15 cellular contexts compared by ENCODE assay signal in the genomic region with DNA sequence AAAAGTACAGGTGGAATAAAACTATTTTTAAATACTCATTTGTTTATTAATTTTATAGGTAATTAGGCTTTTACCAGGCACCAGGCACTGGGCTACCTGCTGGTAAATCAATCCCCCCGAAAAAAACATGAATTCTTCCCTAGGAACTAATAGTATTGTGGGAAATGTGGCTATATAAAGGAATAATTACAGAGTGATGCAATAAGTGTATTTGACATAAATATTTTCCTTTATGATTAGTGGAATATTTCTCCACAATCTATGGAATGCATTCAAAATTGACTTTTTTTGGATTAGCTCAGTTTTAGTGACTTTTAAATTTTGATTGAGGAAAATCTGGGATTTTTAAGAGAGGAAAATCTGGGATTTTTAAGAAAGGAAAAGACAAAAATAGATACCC.
DNase-seq lines count a peak whose midpoint lies in the region; ATAC-seq and TF ChIP-seq lines count a peak whose summit lies in the region.
"Had no signal": no experiment of that assay in that cellular context is flagged by ENCODE, and none has a peak within 500 bp of the region (broad histone marks: within the 10 kb centered on the region; RNA-seq: fewer than 3 reads in every experiment).

No MANE protein-coding gene starts in this region.

- H3K4me1 Mint-ChIP-seq in activated T-cell treated with anti-CD3 and anti-CD28 coated beads, Interleukin-2, amount 50 U/mL, for 72 hours (ENCODE audit: low read depth), result peaks cover 75% of the 10 kb centered on the region
- H3K4me1 Mint-ChIP-seq in activated T-helper 17 cell treated with anti-CD3 and anti-CD28 coated beads, Interleukin-2, amount 50 U/mL, for 72 hours, result peaks cover 22% of the 10 kb centered on the region

- peak overlapping the region; percentile 44 for H3K27ac Mint-ChIP-seq in activated T-cell treated with anti-CD3 and anti-CD28 coated beads, Interleukin-2, amount 50 U/mL, for 72 hours
- peak overlapping the region; percentile 97 for H3K27ac Mint-ChIP-seq in activated T-helper 17 cell treated with anti-CD3 and anti-CD28 coated beads, Interleukin-2, amount 50 U/mL, for 72 hours
- H3K27ac Mint-ChIP-seq: B cell; CD4-positive, alpha-beta T cell had no signal

- H3K36me3 Mint-ChIP-seq in activated T-cell treated with anti-CD3 and anti-CD28 coated beads, Interleukin-2, amount 50 U/mL, for 72 hours (ENCODE audit: insufficient read depth in 2 of 2), result peaks cover 3% of the 10 kb centered on the region in 2 donors
- H3K36me3 Mint-ChIP-seq in activated T-helper 17 cell treated with anti-CD3 and anti-CD28 coated beads, Interleukin-2, amount 50 U/mL, for 72 hours (ENCODE audit: low read depth), result peaks cover 6% of the 10 kb centered on the region

- H3K27me3 ChIP-seq in OCI-LY1 (ENCODE audit: insufficient read depth, low read length), result no peaks in the 10 kb centered on the region

- H3K9me2 ChIP-seq in OCI-LY1 (ENCODE audit: low read depth, low read length), result no peaks in the 10 kb centered on the region

- no peak for ATAC-seq in activated T-cell treated with anti-CD3 and anti-CD28 coated beads, Interleukin-2, amount 50 U/mL, for 72 hours (replicated peaks in 1 of 2)
- no peak for ATAC-seq in activated T-helper 17 cell treated with anti-CD3 and anti-CD28 coated beads, Interleukin-2, amount 50 U/mL, for 72 hours (replicated peaks)

- peak overlapping the region; percentile 70 for H3K9ac ChIP-seq in OCI-LY1 (ENCODE audit: low read length)

- H2AFZ ChIP-seq in OCI-LY1 (ENCODE audit: low read length), result no peak overlapping the region

- no peaks in the 10 kb centered on the region for H3K9me3 ChIP-seq in OCI-LY1 (ENCODE audit: low read length)
- H3K9me3 ChIP-seq: Caco-2, HAP-1 had no signal

- no peaks in the 10 kb centered on the region for H3K36me3 ChIP-seq in OCI-LY1 (ENCODE audit: insufficient read depth, low read length)
- H3K36me3 ChIP-seq: HAP-1 had no signal

- peaks cover 100% of the 10 kb centered on the region for H3K4me1 ChIP-seq in OCI-LY1 (ENCODE audit: insufficient read depth, low read length, severe bottlenecking)
- H3K4me1 ChIP-seq: Caco-2, HAP-1 had no signal

- H3K4me3 ChIP-seq in OCI-LY1 (ENCODE audit: low read depth, low read length, poor library complexity, severe bottlenecking), result peak overlapping the region; percentile 49
- H3K4me3 ChIP-seq: HAP-1 had no signal

- H3K27me3 Mint-ChIP-seq in activated T-cell treated with anti-CD3 and anti-CD28 coated beads, Interleukin-2, amount 50 U/mL, for 72 hours (ENCODE audit: low read depth), result peaks cover 6% of the 10 kb centered on the region
- no peaks in the 10 kb centered on the region for H3K27me3 Mint-ChIP-seq in activated T-helper 17 cell treated with anti-CD3 and anti-CD28 coated beads, Interleukin-2, amount 50 U/mL, for 72 hours

- peak overlapping the region; percentile 70 for H3K4me2 ChIP-seq in OCI-LY1 (ENCODE audit: low read length)

- H3K4me3 Mint-ChIP-seq in activated T-cell treated with anti-CD3 and anti-CD28 coated beads, Interleukin-2, amount 50 U/mL, for 72 hours, result peak overlapping the region in 1 of 2 donors; percentile 56
- H3K4me3 Mint-ChIP-seq in activated T-helper 17 cell treated with anti-CD3 and anti-CD28 coated beads, Interleukin-2, amount 50 U/mL, for 72 hours, result peak overlapping the region; percentile 74
- H3K4me3 Mint-ChIP-seq: B cell; CD4-positive, alpha-beta T cell had no signal

- DNase-seq in activated T-cell treated with anti-CD3 and anti-CD28 coated beads, Interleukin-2, amount 50 U/mL, for 72 hours, result no peak
- no peak for DNase-seq in activated T-cell treated with anti-CD3 and anti-CD28 coated beads, Interleukin-2, amount 50 U/mL, for 1 hour
- DNase-seq in hippocampal formation (lab: John Stamatoyannopoulos, UW) (no peak), NCI-H774 (lab: John Stamatoyannopoulos, UW) (no peak)
- no peak for DNase-seq in stimulated activated CD8-positive, alpha-beta memory T cell treated with anti-CD3 and anti-CD28 coated beads, Interleukin-4, amount 100 ng/mL, for 48 hours
- DNase-seq: ACHN, DND-41, GDM1, GOT3 had no signal

- peaks cover 0 to 3% of the 10 kb centered on the region in 2 donors for H3K9me3 Mint-ChIP-seq in activated T-cell treated with anti-CD3 and anti-CD28 coated beads, Interleukin-2, amount 50 U/mL, for 72 hours
- H3K9me3 Mint-ChIP-seq in activated T-helper 17 cell treated with anti-CD3 and anti-CD28 coated beads, Interleukin-2, amount 50 U/mL, for 72 hours, result no peaks in the 10 kb centered on the region
- H3K9me3 Mint-ChIP-seq: CD4-positive, alpha-beta T cell had no signal

- no peaks in the 10 kb centered on the region for H4K20me1 ChIP-seq in OCI-LY1 (ENCODE audit: insufficient read depth, low read length)

- no peak for TF ChIP-seq CTCF in OCI-LY1 (IDR thresholded peaks at IDR 0.05; ENCODE audit: low read length)

- H3K79me2 ChIP-seq in OCI-LY1 (ENCODE audit: insufficient read depth, low read length), result no peaks in the 10 kb centered on the region

- peak overlapping the region; percentile 100 for H3K27ac ChIP-seq in OCI-LY1 (ENCODE audit: low read depth, low read length, poor library complexity, severe bottlenecking)

- peaks cover 3% of the 10 kb centered on the region; the same call in 1 of the 2 replicates for H3F3A ChIP-seq in OCI-LY1 (ENCODE audit: insufficient read depth, low read length)
